11 cellular contexts compared by ENCODE assay signal in the genomic region with DNA sequence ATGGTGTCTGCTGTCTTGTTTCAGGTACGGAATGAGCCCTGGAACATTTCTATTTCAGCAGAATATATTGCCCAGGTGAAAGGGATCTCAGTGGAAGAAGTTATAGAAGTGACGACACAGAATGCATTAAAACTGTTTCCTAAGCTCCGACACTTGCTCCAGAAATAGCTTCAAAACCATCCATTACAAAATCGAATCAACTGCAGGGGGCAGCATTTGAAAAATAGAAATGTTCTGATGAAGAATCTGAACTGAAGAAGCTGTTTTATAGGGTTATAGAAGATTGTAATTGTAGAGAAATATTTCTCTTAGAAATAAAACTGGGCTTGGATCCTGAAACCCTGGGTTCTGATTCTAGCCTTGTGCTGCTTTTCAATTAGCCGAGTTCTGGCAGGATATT. TPM values are rescaled to one million over a fixed set of nuclear protein-coding genes. Genes with fewer than 3 reads are reported as not detected.
DNase-seq lines count a peak whose midpoint lies in the region; ATAC-seq, FAIRE-seq and TF ChIP-seq lines count a peak whose summit lies in the region.
"Had no signal": no experiment of that assay in that cellular context is flagged by ENCODE, and none has a peak within 500 bp of the region (broad histone marks: within the 10 kb centered on the region; RNA-seq: fewer than 3 reads in every experiment).

No MANE protein-coding gene starts in this region.

- H3K4me1 ChIP-seq in A673 (ENCODE audit: insufficient read depth, low read length, poor library complexity, severe bottlenecking) (no peaks in the 10 kb centered on the region), kidney (ENCODE audit: control insufficient read depth in 1 of 2, insufficient read depth in 1 of 2, low read depth in 1 of 2, low read length in 2 of 2) (no peaks in the 10 kb centered on the region)

- TSS peak; percentile 22 for BruUV-seq in A673 (replicated peaks; lab: Mats Ljungman, UMichigan)

- DNase-seq in A673 (ENCODE audit: low spot score) (peak; percentile 26), GM12864 (ENCODE audit: low read depth) (no peak), RPMI8226 (peak; percentile 15), kidney (no peak), RCC 7860 (ENCODE audit: low spot score) (no peak)
- no peak for DNase-seq in activated CD4-positive, CD25-positive, alpha-beta regulatory T cell (lab: John Stamatoyannopoulos, UW)

- H3K4me3 ChIP-seq in A673 (ENCODE audit: low read depth, low read length, poor library complexity, severe bottlenecking) (no peak overlapping the region), GM12864 (ENCODE audit: low read depth, low read length) (no peak overlapping the region), kidney (ENCODE audit: low read length in 2 of 2) (no peak overlapping the region)

- no peaks in the 10 kb centered on the region for H3K27me3 ChIP-seq in A673 (replicated peaks; ENCODE audit: insufficient read depth, low read depth, low read length, poor library complexity)

- H3K9me3 ChIP-seq in A673 (ENCODE audit: low read depth, low read length, poor library complexity, severe bottlenecking) (no peaks in the 10 kb centered on the region), kidney (ENCODE audit: control insufficient read depth in 1 of 2, low read length in 2 of 2) (no peaks in the 10 kb centered on the region)

- no peak for ATAC-seq in HG02571 (IDR thresholded peaks at IDR 0.05; ENCODE audit: unreplicated experiment)
- no peak for ATAC-seq in GM18519 (IDR thresholded peaks at IDR 0.05; ENCODE audit: low FRiP score, unreplicated experiment)
- ATAC-seq: activated T-helper 17 cell treated with anti-CD3 and anti-CD28 coated beads, Interleukin-2, amount 50 U/mL, for 72 hours had no signal

- FAIRE-seq in kidney (lab: Jason Lieb, UNC) (peak; percentile 65), RCC 7860 (lab: Jason Lieb, UNC) (no peak)
- FAIRE-seq: GM18507 had no signal

- POLR2A ChIA-PET in A673 (lab: Charles Lee; ENCODE audit: low non-redundant PET) = no interaction called here

- no peak overlapping the region for H3K27ac ChIP-seq in A673 (ENCODE audit: low read depth, low read length, poor library complexity, severe bottlenecking)
- no peak overlapping the region for H3K27ac ChIP-seq in kidney (ENCODE audit: low read depth in 2 of 2, low read length in 2 of 2)

- no peak overlapping the region for H3K9ac ChIP-seq in kidney (ENCODE audit: low read length in 2 of 2)

- intact Hi-C loops in A673 (cut with micrococcal nuclease; ENCODE audit: unreplicated experiment) (loop anchor here (5.0 kb wide), 1 partner anchor 182 kb away; no protein-coding TSS in a partner anchor), kidney (cut with DNase I) (loop anchor here (10.0 kb wide), 1 partner anchor 180 kb away; no protein-coding TSS in a partner anchor)

- no peaks in the 10 kb centered on the region for H3K36me3 ChIP-seq in A673 (ENCODE audit: insufficient read depth, low read length, poor library complexity, severe bottlenecking)
- H3K36me3 ChIP-seq in kidney (ENCODE audit: control insufficient read depth in 1 of 2, insufficient read depth in 2 of 2, low read length in 2 of 2) = no peaks in the 10 kb centered on the region

- CTCF ChIA-PET in A673 (lab: Charles Lee) = interaction anchor here (0.6 to 0.7 kb wide), 2 partner anchors 13 to 226 kb away, joined by 3 to 4 read pairs; no protein-coding TSS in a partner anchor

- TF ChIP-seq CTCF in A673 (conservative IDR thresholded peaks at IDR 0.05; ENCODE audit: low read depth, low read length) (peak; percentile 55; the same call in 1 of the 2 replicates), GM12864 (IDR thresholded peaks at IDR 0.05; ENCODE audit: low read depth, low read length, missing control alignments) (peak; percentile 29), kidney (IDR thresholded peaks at IDR 0.05; ENCODE audit: borderline replicate concordance, extremely low read depth, insufficient read depth) (peak; percentile 26)

RNA-seq across cellular contexts. Expression of a gene that starts 23.3 kb away (rescaled TPM):
- total RNA-seq in A673 (2021) (17.3 and 22.6 TPM in 2 replicates), kidney (18.6 TPM)
- polyA plus RNA-seq in kidney (ENCODE audit: insufficient read depth, low read depth, low replicate concordance) = 19.5 TPM

RNA-seq across cellular contexts. Expression of a gene that starts 23.4 kb away (rescaled TPM):
- 48.5 and 53.6 TPM in 2 replicates for total RNA-seq in A673 (2021)
- total RNA-seq in kidney = 34.5 TPM
- 19.5 TPM for polyA plus RNA-seq in kidney (ENCODE audit: insufficient read depth, low read depth, low replicate concordance)

RNA-seq across cellular contexts. Expression of a gene that starts 32.5 kb away (rescaled TPM):
- total RNA-seq in A673 (2021) (1.1 TPM in 1 of 2 replicates, not detected in the other), kidney (0.57 TPM)
- polyA plus RNA-seq in kidney (ENCODE audit: insufficient read depth, low read depth, low replicate concordance) = not detected
- total RNA-seq: activated T-helper 17 cell treated with anti-CD3 and anti-CD28 coated beads, Interleukin-2, amount 50 U/mL, for 72 hours; urinary bladder had no signal
- polyA plus RNA-seq: urinary bladder had no signal

RNA-seq across cellular contexts. Expression of a gene that starts 43.1 kb away (rescaled TPM):
- total RNA-seq in A673 (2021) (20.7 and 26.4 TPM in 2 replicates), kidney (6.8 TPM)
- polyA plus RNA-seq in kidney (ENCODE audit: insufficient read depth, low read depth, low replicate concordance) = 2.9 TPM

Comparison
In these comparisons a context has a peak if more than half of its experiments do, and no peak if none do; other contexts are left out.
1. DNase-seq: peak in A673 (single experiment) and RPMI8226 (single experiment); none in GM12864 (single experiment), kidney (single experiment), RCC 7860 (single experiment) and activated CD4-positive, CD25-positive, alpha-beta regulatory T cell (0 of 4).
2. Peak in every context shown above with its lines, with median percentiles within 50 percentile points of each other: CTCF ChIP-seq.